27 cellular contexts compared by ENCODE assay signal in the genomic region with DNA sequence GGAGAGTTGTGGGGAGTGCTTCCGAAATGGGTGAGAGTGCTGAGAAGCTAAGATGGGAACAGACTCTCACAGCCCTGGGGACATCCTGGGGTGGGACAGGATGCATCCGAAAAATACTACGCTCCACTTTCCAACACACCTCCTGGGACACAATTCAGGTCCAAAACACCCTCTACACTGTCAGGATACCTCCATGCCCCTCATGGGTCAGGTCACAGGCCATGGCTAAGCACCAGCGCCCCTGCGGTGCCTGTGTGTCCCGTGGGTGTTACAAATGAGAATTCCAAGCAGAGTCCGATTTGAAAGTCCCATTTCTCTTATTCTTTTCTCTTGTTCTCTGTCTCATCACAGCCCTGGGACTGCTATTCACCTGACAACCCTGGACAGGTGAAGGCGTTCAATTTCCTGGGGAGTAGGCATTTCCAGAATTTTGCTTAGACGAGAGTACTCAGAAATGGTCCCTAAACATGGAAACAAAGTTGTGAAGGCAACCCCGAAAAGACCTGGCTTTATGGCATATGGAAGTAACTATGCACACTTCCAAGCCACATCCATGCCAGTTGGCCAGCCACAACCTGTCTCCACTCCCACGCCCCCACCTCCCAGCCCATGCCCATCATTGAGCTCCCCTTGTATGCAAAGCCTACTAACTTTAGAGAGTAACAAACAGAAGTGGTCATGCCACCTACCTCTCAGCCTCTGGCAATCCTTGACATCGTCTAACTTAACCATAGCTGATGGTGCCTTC.
"Had no signal": no experiment of that assay in that cellular context is flagged by ENCODE, and none has a peak within 500 bp of the region (broad histone marks: within the 10 kb centered on the region; RNA-seq: fewer than 3 reads in every experiment).

No MANE protein-coding gene starts in this region.

- H3K27ac Mint-ChIP-seq: naive B cell; natural killer cell treated with Interleukin-12 subunit alpha and Interleukin-12 subunit beta and Interleukin-15 and Interleukin-18, amount 100 ng/mL, for 72 hours; stimulated activated effector memory CD8-positive, alpha-beta T cell treated with anti-CD3 and anti-CD28 coated beads, Interleukin-12 subunit alpha, Interleukin-12 subunit beta, amount 100 ng/mL, for 72 hours; stimulated activated naive B cell treated with anti-CD40 and anti-IgM and Interleukin-4, amounts not matched to agents 10 μg/mL and 1 μg/mL and 100 μg/mL, for 72 hours; stimulated activated naive CD8-positive, alpha-beta T cell treated with anti-CD3 and anti-CD28 coated beads, Interleukin-15, Interleukin-2, amounts not matched to agents 100 ng/mL and 50 ng/mL, for 24 hours had no signal

- H3K4me3 Mint-ChIP-seq: naive B cell; naive thymus-derived CD8-positive, alpha-beta T cell; natural killer cell treated with Interleukin-12 subunit alpha and Interleukin-12 subunit beta and Interleukin-15 and Interleukin-18, amount 100 ng/mL, for 72 hours; nephron progenitor cell; neural crest cell; stimulated activated effector memory CD8-positive, alpha-beta T cell treated with anti-CD3 and anti-CD28 coated beads, Interleukin-12 subunit alpha, Interleukin-12 subunit beta, amount 100 ng/mL, for 72 hours; stimulated activated naive B cell treated with anti-CD40 and anti-IgM and Interleukin-4, amounts not matched to agents 10 μg/mL and 1 μg/mL and 100 μg/mL, for 72 hours; stimulated activated naive CD8-positive, alpha-beta T cell treated with anti-CD3 and anti-CD28 coated beads, Interleukin-15, Interleukin-2, amounts not matched to agents 100 ng/mL and 50 ng/mL, for 24 hours had no signal

- H3K36me3 ChIP-seq: pancreas, prostate gland, right atrium auricular region, right lobe of liver, sigmoid colon, stomach, thoracic aorta, thyroid gland, tibial nerve, upper lobe of left lung, vagina had no signal

- H3K4me1 ChIP-seq: pancreas, prostate gland, right atrium auricular region, right lobe of liver, sigmoid colon, stomach, thyroid gland, tibial nerve, upper lobe of left lung, vagina had no signal

- H3K4me1 Mint-ChIP-seq: naive B cell; naive thymus-derived CD8-positive, alpha-beta T cell; neural crest cell; stimulated activated effector memory CD8-positive, alpha-beta T cell treated with anti-CD3 and anti-CD28 coated beads, Interleukin-12 subunit alpha, Interleukin-12 subunit beta, amount 100 ng/mL, for 72 hours; stimulated activated naive B cell treated with anti-CD40 and anti-IgM and Interleukin-4, amounts not matched to agents 10 μg/mL and 1 μg/mL and 100 μg/mL, for 72 hours had no signal

- H3K27ac ChIP-seq: pancreas, prostate gland, right atrium auricular region, right lobe of liver, sigmoid colon, stomach, thoracic aorta, thyroid gland, tibial nerve, upper lobe of left lung, vagina had no signal

- DNase-seq: naive B cell; naive thymus-derived CD8-positive, alpha-beta T cell; nephron progenitor cell; pancreas; retina; right lobe of liver; sigmoid colon; small intestine; stimulated activated CD4-positive, alpha-beta T cell treated with anti-CD3 and anti-CD28 coated beads, Interleukin-15, amount 100 ng/mL, for 24 hours; stimulated activated CD4-positive, alpha-beta T cell treated with anti-CD3 and anti-CD28 coated beads, Interleukin-2, amount 100 ng/mL, for 24 hours; stimulated activated CD4-positive, alpha-beta T cell treated with anti-CD3 and anti-CD28 coated beads, Interleukin-2, amount 100 ng/mL, for 48 hours; stimulated activated CD4-positive, alpha-beta T cell treated with anti-CD3 and anti-CD28 coated beads, Interleukin-4, amount 100 ng/mL, for 24 hours; stimulated activated naive B cell treated with anti-CD40 and anti-IgM and Interleukin-4, amounts not matched to agents 10 μg/mL and 1 μg/mL and 100 μg/mL, for 72 hours; stimulated activated naive CD4-positive, alpha-beta T cell treated with Interleukin-2 at 50 U/mL for 16 hours; stomach; thyroid gland; trophoblast cell had no signal

- H3K9me3 Mint-ChIP-seq: natural killer cell treated with Interleukin-12 subunit alpha and Interleukin-12 subunit beta and Interleukin-15 and Interleukin-18, amount 100 ng/mL, for 72 hours; stimulated activated effector memory CD8-positive, alpha-beta T cell treated with anti-CD3 and anti-CD28 coated beads, Interleukin-12 subunit alpha, Interleukin-12 subunit beta, amount 100 ng/mL, for 72 hours; stimulated activated naive CD8-positive, alpha-beta T cell treated with anti-CD3 and anti-CD28 coated beads, Interleukin-15, Interleukin-2, amounts not matched to agents 100 ng/mL and 50 ng/mL, for 24 hours had no signal

- ATAC-seq: naive thymus-derived CD8-positive, alpha-beta T cell; natural killer cell treated with Interleukin-12 subunit alpha and Interleukin-12 subunit beta and Interleukin-15 and Interleukin-18, amount 100 ng/mL, for 72 hours; pancreas; right lobe of liver; stimulated activated effector memory CD8-positive, alpha-beta T cell treated with anti-CD3 and anti-CD28 coated beads, Interleukin-12 subunit alpha, Interleukin-12 subunit beta, amount 100 ng/mL, for 72 hours; stimulated activated naive B cell treated with anti-CD40 and anti-IgM and Interleukin-4, amounts not matched to agents 10 μg/mL and 1 μg/mL and 100 μg/mL, for 72 hours had no signal

- H3K9me3 ChIP-seq: pancreas, prostate gland, right lobe of liver, sigmoid colon, thoracic aorta, thyroid gland, tibial nerve, upper lobe of left lung, vagina had no signal

- H3K27me3 ChIP-seq: pancreas, right atrium auricular region, right lobe of liver, sigmoid colon, thyroid gland, upper lobe of left lung, vagina had no signal

- H3K36me3 Mint-ChIP-seq: naive B cell; naive thymus-derived CD8-positive, alpha-beta T cell; natural killer cell treated with Interleukin-12 subunit alpha and Interleukin-12 subunit beta and Interleukin-15 and Interleukin-18, amount 100 ng/mL, for 72 hours; stimulated activated effector memory CD8-positive, alpha-beta T cell treated with anti-CD3 and anti-CD28 coated beads, Interleukin-12 subunit alpha, Interleukin-12 subunit beta, amount 100 ng/mL, for 72 hours; stimulated activated naive B cell treated with anti-CD40 and anti-IgM and Interleukin-4, amounts not matched to agents 10 μg/mL and 1 μg/mL and 100 μg/mL, for 72 hours had no signal

- H3K4me3 ChIP-seq: pancreas, prostate gland, right atrium auricular region, right lobe of liver, sigmoid colon, stomach, thoracic aorta, thyroid gland, tibial nerve, upper lobe of left lung, vagina had no signal
